9 cellular contexts compared by ENCODE assay signal in genomic region chr15:98754283-98755022, GRCh38.
DNase-seq lines count a peak whose midpoint lies in the region; ATAC-seq and TF ChIP-seq lines count a peak whose summit lies in the region.
"Had no signal": no experiment of that assay in that cellular context is flagged by ENCODE, and none has a peak within 500 bp of the region (broad histone marks: within the 10 kb centered on the region; RNA-seq: fewer than 3 reads in every experiment).

No MANE protein-coding gene starts in this region.

- BruUV-seq in MCF 10A (replicated peaks; lab: Mats Ljungman, UMichigan), result no TSS peak

- CTCF ChIA-PET in MCF 10A (lab: Yijun Ruan, JAX), result interaction anchor here (0.8 to 1.6 kb wide), 3 partner anchors 23 to 108 kb away, joined by 3 to 4 read pairs (median 3); no protein-coding TSS in a partner anchor
- CTCF ChIA-PET in activated CD4-positive, alpha-beta T cell treated with anti-CD3 and anti-CD28 coated beads for 36 hours (lab: Charles Lee), result interaction anchor here (0.6 to 1.1 kb wide), 4 partner anchors 25 to 325 kb away, joined by 3 read pairs; no protein-coding TSS in a partner anchor

- H3K27ac ChIP-seq in HUES64 (ENCODE audit: low read depth, low read length) (peak overlapping the region; percentile 66), thyroid gland (peak overlapping the region in 2 of 3 donors; percentile 48 to 51)
- H3K27ac ChIP-seq: PC-9 had no signal

- TF ChIP-seq CTCF in MCF 10A (IDR thresholded peaks at IDR 0.05; ENCODE audit: unreplicated experiment) (no peak), thyroid gland (IDR thresholded peaks at IDR 0.05) (no peak)

- no peaks in the 10 kb centered on the region for H3K9me3 Mint-ChIP-seq in MCF 10A (ENCODE audit: unreplicated experiment)
- H3K9me3 Mint-ChIP-seq in activated CD4-positive, alpha-beta T cell treated with anti-CD3 and anti-CD28 coated beads for 36 hours (ENCODE audit: low read depth), result no peaks in the 10 kb centered on the region

- no peaks in the 10 kb centered on the region for H3K9me3 ChIP-seq in HUES64 (ENCODE audit: insufficient read depth, low read depth, low read length)
- no peaks in the 10 kb centered on the region for H3K9me3 ChIP-seq in thyroid gland

- H3K36me3 ChIP-seq in HUES64 (ENCODE audit: insufficient read depth, low read length) (no peaks in the 10 kb centered on the region), thyroid gland (no peaks in the 10 kb centered on the region)

- H3K4me3 ChIP-seq in HUES64 (ENCODE audit: low read length) (no peak overlapping the region), thyroid gland (replicated peaks in 1 of 3) (peak overlapping the region in 1 of 3 donors; percentile 13)
- H3K4me3 ChIP-seq: PC-9 had no signal

- H3K36me3 Mint-ChIP-seq in MCF 10A (ENCODE audit: insufficient read depth, unreplicated experiment), result no peaks in the 10 kb centered on the region
- H3K36me3 Mint-ChIP-seq in activated CD4-positive, alpha-beta T cell treated with anti-CD3 and anti-CD28 coated beads for 36 hours (ENCODE audit: low read depth), result no peaks in the 10 kb centered on the region

- H3K4me1 ChIP-seq in HUES64 (ENCODE audit: insufficient read depth, low read length), result peaks cover 37% of the 10 kb centered on the region
- peaks cover 5 to 35% of the 10 kb centered on the region in 2 donors for H3K4me1 ChIP-seq in thyroid gland

- WGBS in HUES64, result 45% methylated on average over 5 of the region's 8 CpGs
- 41 to 49% methylated on average over 8 of the region's 8 CpGs for WGBS in thyroid gland, 2 donors

- intact Hi-C loops in MCF 10A (cut with micrococcal nuclease) (loop anchor here (2.0 kb wide), 1 partner anchor 104 kb away; no protein-coding TSS in a partner anchor), thyroid gland (cut with DNase I) (no loop called here)
- intact Hi-C loops in activated CD4-positive, alpha-beta T cell treated with anti-CD3 and anti-CD28 coated beads for 36 hours (cut with DNase I, micrococcal nuclease), result no loop called here

- DNase-seq in MCF 10A (ENCODE audit: unreplicated experiment) (peak; percentile 36), kidney glomerular epithelial cell (lab: John Stamatoyannopoulos, UW) (peak; percentile 63), thyroid gland (peak; percentile 29 to 40), 8988T (no peak), T1000 (lab: John Stamatoyannopoulos, UW) (no peak)
- DNase-seq in activated CD4-positive, alpha-beta T cell treated with anti-CD3 and anti-CD28 coated beads for 36 hours, result no peak
- DNase-seq: PC-9 had no signal

- no peaks in the 10 kb centered on the region for H3K4me1 Mint-ChIP-seq in MCF 10A (ENCODE audit: insufficient read depth, unreplicated experiment)
- peaks cover 33% of the 10 kb centered on the region for H3K4me1 Mint-ChIP-seq in activated CD4-positive, alpha-beta T cell treated with anti-CD3 and anti-CD28 coated beads for 36 hours

- H3K27me3 ChIP-seq in HUES64 (ENCODE audit: insufficient read depth, low read length) (no peaks in the 10 kb centered on the region), thyroid gland (no peaks in the 10 kb centered on the region)

- POLR2A ChIA-PET in MCF 10A (lab: Yijun Ruan, JAX), result interaction anchor here (0.6 to 2.1 kb wide), 16 partner anchors 9 to 141 kb away, joined by 3 to 13 read pairs (median 3); no protein-coding TSS in a partner anchor
- POLR2A ChIA-PET in activated CD4-positive, alpha-beta T cell treated with anti-CD3 and anti-CD28 coated beads for 36 hours (lab: Charles Lee), result no interaction called here

- peak overlapping the region; percentile 34; the same call in 1 of the 2 replicates for H3K9ac ChIP-seq in HUES64 (ENCODE audit: low read depth, low read length)

- H3K27ac Mint-ChIP-seq in MCF 10A (ENCODE audit: low read depth, unreplicated experiment), result peak overlapping the region; percentile 91
- no peak overlapping the region for H3K27ac Mint-ChIP-seq in activated CD4-positive, alpha-beta T cell treated with anti-CD3 and anti-CD28 coated beads for 36 hours

- peak overlapping the region; percentile 79 for H3K4me3 Mint-ChIP-seq in MCF 10A (ENCODE audit: unreplicated experiment)
- no peak overlapping the region for H3K4me3 Mint-ChIP-seq in activated CD4-positive, alpha-beta T cell treated with anti-CD3 and anti-CD28 coated beads for 36 hours

- no peak for ATAC-seq in activated CD4-positive, alpha-beta T cell treated with anti-CD3 and anti-CD28 coated beads for 36 hours
- ATAC-seq: left lobe of liver had no signal

- TF ChIP-seq POLR2A in thyroid gland (IDR thresholded peaks at IDR 0.05), result peak in 1 of 2 donors; percentile 16

- no peaks in the 10 kb centered on the region for H3K27me3 Mint-ChIP-seq in MCF 10A (ENCODE audit: insufficient read depth, unreplicated experiment)
- no peaks in the 10 kb centered on the region for H3K27me3 Mint-ChIP-seq in activated CD4-positive, alpha-beta T cell treated with anti-CD3 and anti-CD28 coated beads for 36 hours

Comparison
In these comparisons a context has a peak if more than half of its experiments do, and no peak if none do; other contexts are left out.
1. DNase-seq: peak in MCF 10A (single experiment), kidney glomerular epithelial cell (single experiment) and thyroid gland (2 of 2); none in activated CD4-positive, alpha-beta T cell treated with anti-CD3 and anti-CD28 coated beads for 36 hours (single experiment), 8988T (single experiment) and T1000 (single experiment).